ENCODE assay signal across 2 cellular contexts in the genomic region with DNA sequence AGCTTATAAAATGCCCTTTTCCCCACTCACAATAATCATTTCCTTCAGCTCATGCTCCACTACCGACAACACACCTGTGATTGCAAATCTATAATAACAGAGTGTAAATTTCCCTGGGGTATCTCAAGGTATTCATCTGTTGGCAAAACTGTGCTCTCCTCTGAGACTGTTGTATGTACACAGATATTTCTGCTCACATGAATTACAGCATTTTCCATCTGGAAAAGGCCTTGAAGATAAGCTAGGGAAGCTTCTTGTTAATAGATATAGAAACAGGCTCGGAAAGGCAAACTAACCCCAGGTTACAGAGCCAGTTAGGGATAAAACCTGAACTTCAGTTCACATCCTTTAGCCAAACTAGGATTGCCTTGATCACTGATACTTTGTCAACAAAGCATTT.
TF ChIP-seq lines count a peak whose summit lies in the region.

No MANE protein-coding gene starts in this region.

TF ChIP-seq in IMR-90, 13 proteins besides CTCF, POLR2A, EP300 and RAD21:
- TF ChIP-seq MAZ (IDR thresholded peaks at IDR 0.05; ENCODE audit: borderline replicate concordance, low read depth, low read length) (no peak), CEBPB (IDR thresholded peaks at IDR 0.05; ENCODE audit: low read depth, low read length) (no peak), BHLHE40 (IDR thresholded peaks at IDR 0.05; ENCODE audit: low read depth, low read length) (no peak)

TF ChIP-seq in HepG2, 621 proteins besides CTCF, POLR2A, EP300 and RAD21:
- TF ChIP-seq GABPA (IDR thresholded peaks at IDR 0.05; ENCODE audit: low read depth, low read length): no peak
- no peak for TF ChIP-seq GABPA (CRISPR knock-in tag; IDR thresholded peaks at IDR 0.05; ENCODE audit: low read depth)
- peak; percentile 23; the same call in 1 of the 2 replicates for TF ChIP-seq MED1 (CRISPR knock-in tag; IDR thresholded peaks at IDR 0.05)
- no peak for TF ChIP-seq PHF21A (CRISPR knock-in tag; IDR thresholded peaks at IDR 0.05)
- TF ChIP-seq PAXIP1 (CRISPR knock-in tag; conservative IDR thresholded peaks at IDR 0.05): 0 out of 2 replicates have a peak, but pooled peaks have one; percentile 17
- no peak for TF ChIP-seq ZNF17 (CRISPR knock-in tag; IDR thresholded peaks at IDR 0.05)
- no peak for TF ChIP-seq ZBTB2 (CRISPR knock-in tag; IDR thresholded peaks at IDR 0.05; ENCODE audit: low read depth)
- no peak for TF ChIP-seq ZNF18 (CRISPR knock-in tag; IDR thresholded peaks at IDR 0.05; ENCODE audit: insufficient replicate concordance)
- TF ChIP-seq ZNF407 (CRISPR knock-in tag; IDR thresholded peaks at IDR 0.05; ENCODE audit: not compliant biosample characterization): no peak
- TF ChIP-seq EEA1 (CRISPR knock-in tag; IDR thresholded peaks at IDR 0.05; ENCODE audit: borderline replicate concordance): no peak
- TF ChIP-seq ZBTB1 (CRISPR knock-in tag; IDR thresholded peaks at IDR 0.05; ENCODE audit: borderline replicate concordance): no peak
- TF ChIP-seq FOXA1 (IDR thresholded peaks at IDR 0.05): no peak
- TF ChIP-seq FOXA1 (CRISPR knock-in tag; IDR thresholded peaks at IDR 0.05): peak; percentile 12; the same call in 1 of the 2 replicates
- no peak for TF ChIP-seq HDAC2 (CRISPR knock-in tag; IDR thresholded peaks at IDR 0.05)
- TF ChIP-seq SP1 (IDR thresholded peaks at IDR 0.05): no peak
- no peak for TF ChIP-seq SP1 (CRISPR knock-in tag; IDR thresholded peaks at IDR 0.05)
- 0 out of 2 replicates have a peak, but pooled peaks have one; percentile 12 for TF ChIP-seq HNF4A (CRISPR knock-in tag; IDR thresholded peaks at IDR 0.05)
TF ChIP-seq in HepG2: peak in this region for 4.
